ENCODE assay signal across 8 cellular contexts in the genomic region with DNA sequence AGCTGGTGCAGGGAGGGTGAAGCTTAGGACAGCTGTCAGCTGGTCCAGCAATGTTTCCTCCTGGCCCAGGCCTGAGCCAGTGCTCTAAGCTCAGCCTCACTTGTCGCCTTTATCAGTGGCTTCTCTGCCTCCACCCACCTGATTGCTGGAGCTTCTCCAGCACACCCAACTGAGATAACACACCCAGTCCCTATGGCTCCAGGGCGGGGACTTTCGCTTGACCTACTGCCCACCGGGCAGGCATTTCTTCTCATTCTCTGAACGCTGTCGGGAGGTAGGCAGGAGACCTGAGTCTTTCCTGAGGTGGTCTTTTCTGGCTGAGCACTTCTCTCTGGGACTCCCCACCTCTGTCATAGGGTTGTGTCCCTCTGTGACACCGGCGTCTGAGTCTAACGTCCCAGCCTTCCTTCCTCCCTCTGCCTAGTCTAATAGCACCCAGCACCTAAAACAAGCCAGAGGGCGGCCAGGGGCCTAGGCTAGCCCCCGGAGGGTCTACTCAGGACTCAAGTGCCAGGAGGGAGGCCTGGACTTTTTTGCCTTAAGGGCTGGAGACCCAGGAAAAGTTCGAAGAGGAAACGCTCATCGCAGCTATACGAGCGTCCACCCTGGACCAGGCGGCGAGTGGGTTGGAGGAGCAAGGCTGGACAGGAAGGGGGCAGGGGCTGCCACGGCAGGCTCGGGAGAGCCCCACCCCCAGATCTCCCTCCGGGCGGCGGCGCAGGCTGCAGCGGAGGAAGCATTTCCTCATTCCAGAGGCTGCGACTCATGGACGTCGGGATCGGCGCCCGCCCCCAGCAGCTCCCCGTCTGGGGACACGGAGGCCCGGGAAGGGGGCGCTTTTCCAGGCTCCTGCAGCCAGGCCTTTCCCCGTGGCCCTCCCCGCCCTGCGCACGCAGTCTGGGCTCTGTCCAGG. TPM values are rescaled to one million over a fixed set of nuclear protein-coding genes. Genes with fewer than 3 reads are reported as not detected.
DNase-seq lines count a peak whose midpoint lies in the region; ATAC-seq and TF ChIP-seq lines count a peak whose summit lies in the region.

No MANE protein-coding gene starts in this region.

- no peaks in the 10 kb centered on the region for H3K27me3 Mint-ChIP-seq in activated CD4-positive, alpha-beta T cell treated with anti-CD3 and anti-CD28 coated beads for 36 hours

- H3K27ac Mint-ChIP-seq in activated CD4-positive, alpha-beta T cell treated with anti-CD3 and anti-CD28 coated beads for 36 hours: peak overlapping the region; percentile 31

- no peaks in the 10 kb centered on the region for H3K9me3 ChIP-seq in adrenal gland (replicated peaks in 1 of 3)

- peak overlapping the region; percentile 35 to 94 (median 63) for H3K4me3 ChIP-seq in adrenal gland

- POLR2A ChIA-PET in activated CD4-positive, alpha-beta T cell treated with anti-CD3 and anti-CD28 coated beads for 36 hours (lab: Charles Lee): interaction anchor here (0.8 kb wide), 1 partner anchor 133 kb away, joined by 3 read pairs; no protein-coding TSS in a partner anchor

- H3K36me3 ChIP-seq in adrenal gland (replicated peaks in 1 of 2): peaks cover 0 to 26% of the 10 kb centered on the region in 2 donors

- 2 to 20% (median 4%) methylated on average over 10 to 39 of the region's 39 CpGs for WGBS in adrenal gland, 4 donors

- TF ChIP-seq CTCF in adrenal gland (IDR thresholded peaks at IDR 0.05): no peak

- no peak for ATAC-seq in activated CD4-positive, alpha-beta T cell treated with anti-CD3 and anti-CD28 coated beads for 36 hours
- peak; percentile 27 for ATAC-seq in HG02571 (IDR thresholded peaks at IDR 0.05; ENCODE audit: unreplicated experiment)

- H3K36me3 Mint-ChIP-seq in activated CD4-positive, alpha-beta T cell treated with anti-CD3 and anti-CD28 coated beads for 36 hours (ENCODE audit: low read depth): peaks cover 14% of the 10 kb centered on the region

- peak; percentile 39 for DNase-seq in activated CD4-positive, alpha-beta T cell treated with anti-CD3 and anti-CD28 coated beads for 36 hours
- DNase-seq in activated CD4-positive, alpha-beta T cell treated with anti-CD3 and anti-CD28 coated beads, Interleukin-2, amount 50 U/mL, for 1 hour: no peak
- DNase-seq in NCI-H446 (lab: John Stamatoyannopoulos, UW): peak; percentile 44 to 49
- peak; percentile 79 to 92 (median 91) for DNase-seq in adrenal gland
- DNase-seq in head of caudate nucleus: peak; percentile 28 to 85 (median 66)
- DNase-seq in non-pigmented ciliary epithelial cell (ENCODE audit: low read depth): peak; percentile 50
- no peak for DNase-seq in stimulated activated naive CD4-positive, alpha-beta T cell treated with Interleukin-2 at 50 U/mL for 16 hours (lab: John Stamatoyannopoulos, UW)

- peaks cover 21% of the 10 kb centered on the region for H3K4me1 Mint-ChIP-seq in activated CD4-positive, alpha-beta T cell treated with anti-CD3 and anti-CD28 coated beads for 36 hours

- H3K4me1 ChIP-seq in adrenal gland (replicated peaks in 1 of 2): peaks cover 23 to 27% of the 10 kb centered on the region in 2 donors

- no peaks in the 10 kb centered on the region for H3K9me3 Mint-ChIP-seq in activated CD4-positive, alpha-beta T cell treated with anti-CD3 and anti-CD28 coated beads for 36 hours (ENCODE audit: low read depth)

- peak overlapping the region; percentile 89 to 97 (median 93) for H3K27ac ChIP-seq in adrenal gland

- no peaks in the 10 kb centered on the region for H3K27me3 ChIP-seq in adrenal gland

- intact Hi-C loops in activated CD4-positive, alpha-beta T cell treated with anti-CD3 and anti-CD28 coated beads for 36 hours (cut with DNase I, micrococcal nuclease): loop anchor here (1.0 kb wide), 9 partner anchors 31 to 956 kb away; a partner anchor contains a TSS
- intact Hi-C loops in adrenal gland (cut with DNase I): no loop called here
- intact Hi-C loops in head of caudate nucleus (cut with DNase I): loop anchor here (10.0 kb wide), 2 partner anchors 133 to 623 kb away; no protein-coding TSS in a partner anchor

- TF ChIP-seq POLR2A in adrenal gland (IDR thresholded peaks at IDR 0.05): peak in 1 of 2 donors; percentile 58

- peak overlapping the region; percentile 97 for H3K4me3 Mint-ChIP-seq in activated CD4-positive, alpha-beta T cell treated with anti-CD3 and anti-CD28 coated beads for 36 hours

- CTCF ChIA-PET in activated CD4-positive, alpha-beta T cell treated with anti-CD3 and anti-CD28 coated beads for 36 hours (lab: Charles Lee): interaction anchor here (0.6 to 1.2 kb wide), 2 partner anchors 31 to 104 kb away, joined by 3 read pairs; a partner anchor contains a TSS

RNA-seq across cellular contexts. Expression of a gene that starts 0.8 kb away (rescaled TPM):
- total RNA-seq in activated CD4-positive, alpha-beta T cell treated with anti-CD3 and anti-CD28 coated beads for 36 hours: 10 to 100 TPM; 12.0 to 14.6 TPM
- total RNA-seq in adrenal gland: 100 to 1,000 TPM; 105 to 311 (median 211) TPM
- 100 to 1,000 TPM in 1 of 3 donors, 10 to 100 TPM in 2; 32.1 to 100 (median 94.9) TPM for polyA plus RNA-seq in adrenal gland

RNA-seq across cellular contexts. Expression of a gene that starts 1.0 kb away (rescaled TPM):
- total RNA-seq in activated CD4-positive, alpha-beta T cell treated with anti-CD3 and anti-CD28 coated beads for 36 hours: 10 to 100 TPM; 43.6 to 44.3 TPM
- total RNA-seq in adrenal gland: 10 to 100 TPM in 6 of 8 donors, 1 to 10 TPM in 2; 6.1 to 73.8 (median 40.6) TPM
- polyA plus RNA-seq in adrenal gland: 10 to 100 TPM; 44.2 to 89.4 (median 47.7) TPM

RNA-seq across cellular contexts. Expression of a gene that starts 28.3 kb away (rescaled TPM):
- 10 to 100 TPM; 69.7 to 77.5 TPM for total RNA-seq in activated CD4-positive, alpha-beta T cell treated with anti-CD3 and anti-CD28 coated beads for 36 hours
- total RNA-seq in adrenal gland: 1 to 10 TPM in 5 of 8 donors, under 1 TPM in 3; 0.25 to 2.8 (median 1.2) TPM
- 1 to 10 TPM in 1 of 3 donors, under 1 TPM in 2; 0.59 to 2.0 (median 0.88) TPM for polyA plus RNA-seq in adrenal gland

RNA-seq across cellular contexts. Expression of a gene that starts 31.1 kb away (rescaled TPM):
- total RNA-seq in activated CD4-positive, alpha-beta T cell treated with anti-CD3 and anti-CD28 coated beads for 36 hours: 10 to 100 TPM; 10.1 to 11.1 TPM
- total RNA-seq in adrenal gland: 10 to 100 TPM; 17.5 to 74.8 (median 43.1) TPM
- polyA plus RNA-seq in adrenal gland: 10 to 100 TPM; 11.5 to 15.7 (median 13.8) TPM

RNA-seq across cellular contexts. Expression of a gene that starts 31.6 kb away (rescaled TPM):
- 10 to 100 TPM; 12.5 to 15.0 TPM for total RNA-seq in activated CD4-positive, alpha-beta T cell treated with anti-CD3 and anti-CD28 coated beads for 36 hours
- 10 to 100 TPM; 12.0 to 27.4 (median 19.6) TPM for total RNA-seq in adrenal gland
- 10 to 100 TPM in 1 of 3 donors, 1 to 10 TPM in 2; 8.8 to 13.3 (median 9.1) TPM for polyA plus RNA-seq in adrenal gland

Comparison
In these comparisons a context has a peak if more than half of its experiments do, and no peak if none do; other contexts are left out.
1. DNase-seq: peak in activated CD4-positive, alpha-beta T cell treated with anti-CD3 and anti-CD28 coated beads for 36 hours (single experiment), NCI-H446 (2 of 2), adrenal gland (7 of 7), head of caudate nucleus (42 of 42) and non-pigmented ciliary epithelial cell (single experiment); none in activated CD4-positive, alpha-beta T cell treated with anti-CD3 and anti-CD28 coated beads, Interleukin-2, amount 50 U/mL, for 1 hour (single experiment) and stimulated activated naive CD4-positive, alpha-beta T cell treated with Interleukin-2 at 50 U/mL for 16 hours (single experiment).
2. RNA of a gene that starts 0.8 kb away (total RNA-seq): 105 to 311 TPM in adrenal gland; 12.0 to 14.6 TPM in activated CD4-positive, alpha-beta T cell treated with anti-CD3 and anti-CD28 coated beads for 36 hours; every median in the first group is over 4 times any median in the second.
3. RNA of a gene that starts 28.3 kb away (total RNA-seq): 69.7 to 77.5 TPM in activated CD4-positive, alpha-beta T cell treated with anti-CD3 and anti-CD28 coated beads for 36 hours; 0.25 to 2.8 TPM in adrenal gland; every median in the first group is over 10 times any median in the second.
4. intact Hi-C loops: an anchor here in activated CD4-positive, alpha-beta T cell treated with anti-CD3 and anti-CD28 coated beads for 36 hours (1.0 kb wide) and head of caudate nucleus (10.0 kb wide); none called in adrenal gland.